In genomic region chr7:100867040-100867795, GRCh38 we compare ENCODE assay signal across 8 cellular contexts. TPM values are rescaled to one million over a fixed set of nuclear protein-coding genes. Genes with fewer than 3 reads are reported as not detected.
A peak's percentile ranks its signal among the peaks of the same experiment; 100 is the strongest.
DNase-seq lines count a peak whose midpoint lies in the region; ATAC-seq, FAIRE-seq and TF ChIP-seq lines count a peak whose summit lies in the region.

Gene TRIP6, plus strand, starts transcription at chr7:100867387. Its CDS starts 111 bp downstream, at chr7:100867498.

- CTCF ChIA-PET in HCT116 (lab: Charles Lee) = no interaction called here

- TF ChIP-seq EP300 in ovary (IDR thresholded peaks at IDR 0.05) = no peak

- intact Hi-C loops in HCT116 (cut with micrococcal nuclease) = no loop called here
- intact Hi-C loops in adrenal gland (cut with DNase I) = no loop called here
- intact Hi-C loops in ovary (cut with DNase I) = loop anchor here in 3 of 4 donors (10.0 kb wide), 2 partner anchors 162 to 392 kb away; partner anchors contain the start of genes TSC22D4 (in 2 of the 3) and POP7 (in 1 of the 3)

- H2AFZ ChIP-seq in HCT116 (ENCODE audit: low read depth, low read length, poor library complexity, severe bottlenecking) = no peak within 1 kb of the TSS

- POLR2A ChIA-PET in HCT116 (lab: Charles Lee) = interaction anchor here (0.7 to 1.1 kb wide), 3 partner anchors 8 to 23 kb away, joined by 4 to 5 read pairs (median 5); partner anchors contain the start of genes SLC12A9, SRRT and UFSP1

- ATAC-seq in HCT116 = peak; percentile 54
- no peak for ATAC-seq in HG03039 (IDR thresholded peaks at IDR 0.05; ENCODE audit: unreplicated experiment)

- DNase-seq in CD1c-positive myeloid dendritic cell (ENCODE audit: extremely low spot score) (peak; percentile 88), HCT116 (ENCODE audit: low read depth, low spot score) (peak; percentile 68), RPMI8226 (peak; percentile 66), adrenal gland (peak; percentile 91 to 95 (median 95)), cardiac muscle cell (ENCODE audit: low read depth in 1 of 2, low spot score in 1 of 2) (peak; percentile 78 to 95), ovary (peak; percentile 97 to 99 (median 98)), urothelium cell line (ENCODE audit: low spot score) (peak; percentile 98)

- H3K4me1 ChIP-seq in HCT116 (ENCODE audit: control insufficient read depth in 1 of 2, insufficient read depth in 2 of 2, low read length in 2 of 2) = peaks cover 25 to 39% of the 10 kb centered on the region in 2 experiments
- peaks cover 23 to 25% of the 10 kb centered on the region in 2 donors for H3K4me1 ChIP-seq in adrenal gland (replicated peaks in 1 of 2)
- peaks cover 7% of the 10 kb centered on the region for H3K4me1 ChIP-seq in cardiac muscle cell (ENCODE audit: low read depth)
- H3K4me1 ChIP-seq in ovary (ENCODE audit: insufficient read depth) = peaks cover 10% of the 10 kb centered on the region

- peak; percentile 71 for FAIRE-seq in urothelium cell line (lab: Jason Lieb, UNC)

- no peaks in the 10 kb centered on the region for H3K9me3 ChIP-seq in HCT116 (ENCODE audit: control insufficient read depth in 1 of 2, insufficient read depth in 1 of 2, low read depth in 1 of 2, low read length in 2 of 2)
- H3K9me3 ChIP-seq in adrenal gland (replicated peaks in 1 of 3) = no peaks in the 10 kb centered on the region
- H3K9me3 ChIP-seq in cardiac muscle cell (ENCODE audit: low read depth) = no peaks in the 10 kb centered on the region
- no peaks in the 10 kb centered on the region for H3K9me3 ChIP-seq in ovary

- TF ChIP-seq POLR2A in HCT116 (IDR thresholded peaks at IDR 0.05; ENCODE audit: borderline replicate concordance, extremely low read depth, insufficient read depth, insufficient read length) = peak; percentile 18
- TF ChIP-seq POLR2A in adrenal gland (IDR thresholded peaks at IDR 0.05) = peak in 1 of 2 donors; percentile 61
- TF ChIP-seq POLR2A in ovary (IDR thresholded peaks at IDR 0.05) = peak; percentile 37

- RAD21 ChIA-PET in HCT116 (lab: Charles Lee; ENCODE audit: low non-redundant PET in 1 of 2, low total read pairs in 2 of 2, uncharacterized antibody in 2 of 2, unreplicated experiment in 2 of 2) = no interaction called here

- peaks cover 42% of the 10 kb centered on the region for H3K79me2 ChIP-seq in HCT116 (ENCODE audit: insufficient read depth, low read length)

- no peaks in the 10 kb centered on the region for H4K20me1 ChIP-seq in HCT116 (ENCODE audit: insufficient read depth)

- H3K4me3 ChIP-seq in HCT116 (replicated peaks in 1 of 2; ENCODE audit: low read depth in 1 of 2, low read length in 2 of 2) = peak within 1 kb of the TSS; percentile 90 to 95
- peak within 1 kb of the TSS; percentile 43 to 97 (median 86) for H3K4me3 ChIP-seq in adrenal gland
- H3K4me3 ChIP-seq in cardiac muscle cell = peak within 1 kb of the TSS; percentile 80
- H3K4me3 ChIP-seq in ovary = peak within 1 kb of the TSS; percentile 99

- no peak for TF ChIP-seq CTCF in HCT116 (IDR thresholded peaks at IDR 0.05 in 2 of 3, conservative IDR thresholded peaks at IDR 0.05 in 1 of 3; ENCODE audit: borderline replicate concordance in 1 of 3, insufficient read depth in 1 of 3, low read depth in 2 of 3, low read length in 2 of 3)
- TF ChIP-seq CTCF in adrenal gland (IDR thresholded peaks at IDR 0.05) = no peak
- no peak for TF ChIP-seq CTCF in cardiac muscle cell (IDR thresholded peaks at IDR 0.05; ENCODE audit: low read depth, low read length)
- TF ChIP-seq CTCF in ovary (IDR thresholded peaks at IDR 0.05) = peak in 1 of 3 donors; percentile 25

- TSS peak; percentile 77 for BruUV-seq in HCT116 (replicated peaks; lab: Mats Ljungman, UMichigan)

- H3K27me3 ChIP-seq in HCT116 (ENCODE audit: insufficient read depth, low read length) (no peaks in the 10 kb centered on the region), adrenal gland (no peaks in the 10 kb centered on the region), cardiac muscle cell (no peaks in the 10 kb centered on the region), ovary (no peaks in the 10 kb centered on the region)

- 1 to 2% (median 1%) methylated on average over 22 to 44 of the region's 44 CpGs for WGBS in adrenal gland, 4 donors
- WGBS in ovary, 3 donors = 1% methylated on average over 44 of the region's 44 CpGs

- peak within 1 kb of the TSS; percentile 100 for H3K27ac ChIP-seq in HCT116 (ENCODE audit: low read depth, low read length)
- peak within 1 kb of the TSS; percentile 82 to 99 (median 96) for H3K27ac ChIP-seq in adrenal gland
- peak within 1 kb of the TSS; percentile 77 for H3K27ac ChIP-seq in cardiac muscle cell
- H3K27ac ChIP-seq in ovary = peak within 1 kb of the TSS; percentile 88 to 96

- H3K9me2 ChIP-seq in HCT116 (ENCODE audit: insufficient read depth) = no peaks in the 10 kb centered on the region

- TF ChIP-seq RAD21 in HCT116 (IDR thresholded peaks at IDR 0.05; ENCODE audit: low read depth) = no peak

- peaks cover 9 to 13% of the 10 kb centered on the region in 2 experiments; a peak in 2 of 4 replicates for H3K36me3 ChIP-seq in HCT116 (ENCODE audit: control insufficient read depth in 1 of 2, insufficient read depth in 2 of 2, low read length in 2 of 2)
- H3K36me3 ChIP-seq in adrenal gland (replicated peaks in 1 of 2) = peaks cover 0 to 23% of the 10 kb centered on the region in 2 donors
- peaks cover 4% of the 10 kb centered on the region for H3K36me3 ChIP-seq in cardiac muscle cell
- no peaks in the 10 kb centered on the region for H3K36me3 ChIP-seq in ovary

- peak within 1 kb of the TSS; percentile 99 for H3K9ac ChIP-seq in HCT116 (ENCODE audit: low read length)

- peak within 1 kb of the TSS; percentile 89 for H3K4me2 ChIP-seq in HCT116 (ENCODE audit: low read length)

TF ChIP-seq in HCT116, 20 proteins besides CTCF, POLR2A, EP300 and RAD21 (continues in another document):
- TF ChIP-seq POLR2AphosphoS5 (IDR thresholded peaks at IDR 0.05; ENCODE audit: low read depth, low read length) (peak; percentile 67; the same call in 1 of the 2 replicates), ATF3 (IDR thresholded peaks at IDR 0.05) (no peak), SIN3A (IDR thresholded peaks at IDR 0.05; ENCODE audit: low read depth) (no peak), CEBPB (IDR thresholded peaks at IDR 0.05; ENCODE audit: low read depth) (no peak), EZH2 (IDR thresholded peaks at IDR 0.05) (no peak), ZFX (IDR thresholded peaks at IDR 0.05) (no peak), SP1 (IDR thresholded peaks at IDR 0.05; ENCODE audit: low read depth) (no peak), REST (IDR thresholded peaks at IDR 0.05; ENCODE audit: low read depth) (no peak), FOSL1 (IDR thresholded peaks at IDR 0.05; ENCODE audit: low read depth) (no peak), YY1 (IDR thresholded peaks at IDR 0.05; ENCODE audit: extremely low read depth, insufficient replicate concordance, low read depth, low read length) (peak; percentile 69), ZNF274 (IDR thresholded peaks at IDR 0.05; ENCODE audit: low read depth, low read length) (no peak), SRF (IDR thresholded peaks at IDR 0.05; ENCODE audit: low read depth) (no peak), ELF1 (IDR thresholded peaks at IDR 0.05; ENCODE audit: borderline replicate concordance, low read depth) (no peak)
- TF ChIP-seq, protein P1, sequence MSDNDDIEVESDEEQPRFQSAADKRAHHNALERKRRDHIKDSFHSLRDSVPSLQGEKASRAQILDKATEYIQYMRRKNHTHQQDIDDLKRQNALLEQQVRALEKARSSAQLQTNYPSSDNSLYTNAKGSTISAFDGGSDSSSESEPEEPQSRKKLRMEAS (IDR thresholded peaks at IDR 0.05) = no peak

RNA-seq across cellular contexts. Expression of gene TRIP6, which starts in this region (rescaled TPM):
- total RNA-seq in HCT116 (2021; ENCODE audit: unreplicated experiment) = 102 TPM
- 99.7 and 124 TPM in 2 replicates for polyA plus RNA-seq in HCT116 (2012)
- total RNA-seq in adrenal gland = 100 to 1,000 TPM in 2 of 8 donors, 10 to 100 TPM in 6; 44.8 to 105 (median 75.6) TPM
- polyA plus RNA-seq in adrenal gland = 10 to 100 TPM in 2 of 3 donors, 1 to 10 TPM in 1; 8.9 to 88.6 (median 67.6) TPM
- total RNA-seq in cardiac muscle cell = 51.9 and 60.1 TPM in 2 replicates
- polyA plus RNA-seq in cardiac muscle cell = 50.2 and 62.2 TPM in 2 replicates
- total RNA-seq in ovary = 10 to 100 TPM; 42.9 to 98.8 (median 82.0) TPM
- 10 to 100 TPM; 17.3 to 72.5 TPM for polyA plus RNA-seq in ovary

Comparison
In these comparisons a context has a peak if more than half of its experiments do, and no peak if none do; other contexts are left out.
1. intact Hi-C loops: an anchor here in ovary (10.0 kb wide); none called in HCT116 and adrenal gland.